In the genomic region with DNA sequence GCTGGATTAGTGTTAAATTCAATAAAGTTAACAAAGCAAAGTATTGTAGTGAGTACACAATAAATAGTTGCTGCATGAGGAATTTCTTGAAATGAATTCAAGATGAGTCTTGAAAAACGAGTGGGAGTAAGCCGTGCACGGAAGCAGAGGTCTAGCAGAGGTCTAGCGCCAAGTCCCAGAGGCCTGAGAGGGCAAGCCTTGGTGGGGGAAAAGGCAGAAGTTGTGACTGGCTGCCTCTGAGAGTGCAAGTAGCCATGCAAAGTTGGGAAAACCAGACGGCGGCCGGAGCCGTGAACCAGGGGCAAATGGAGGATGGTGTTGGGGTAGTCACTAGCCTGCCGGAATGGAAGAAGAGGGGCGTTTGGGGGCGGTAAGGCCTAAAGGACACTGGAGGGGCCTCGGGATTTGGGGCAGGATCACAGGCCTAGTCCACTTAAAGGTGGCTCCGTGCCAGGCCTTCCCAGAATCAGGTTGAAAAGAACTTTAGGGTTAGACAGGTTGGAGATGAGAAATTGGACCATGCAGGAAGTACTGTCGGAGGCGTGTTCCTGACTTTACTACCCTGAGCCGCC, we compare ENCODE assay signal across 1 cellular context.
TF ChIP-seq lines count a peak whose summit lies in the region.

No MANE protein-coding gene starts in this region.

TF ChIP-seq in GM23338, 12 proteins besides CTCF, POLR2A, EP300 and RAD21 (continued from another document):
- TF ChIP-seq CREB1 (CRISPR knock-in tag; IDR thresholded peaks at IDR 0.05; ENCODE audit: low read depth), result no peak
- TF ChIP-seq, protein P1, sequence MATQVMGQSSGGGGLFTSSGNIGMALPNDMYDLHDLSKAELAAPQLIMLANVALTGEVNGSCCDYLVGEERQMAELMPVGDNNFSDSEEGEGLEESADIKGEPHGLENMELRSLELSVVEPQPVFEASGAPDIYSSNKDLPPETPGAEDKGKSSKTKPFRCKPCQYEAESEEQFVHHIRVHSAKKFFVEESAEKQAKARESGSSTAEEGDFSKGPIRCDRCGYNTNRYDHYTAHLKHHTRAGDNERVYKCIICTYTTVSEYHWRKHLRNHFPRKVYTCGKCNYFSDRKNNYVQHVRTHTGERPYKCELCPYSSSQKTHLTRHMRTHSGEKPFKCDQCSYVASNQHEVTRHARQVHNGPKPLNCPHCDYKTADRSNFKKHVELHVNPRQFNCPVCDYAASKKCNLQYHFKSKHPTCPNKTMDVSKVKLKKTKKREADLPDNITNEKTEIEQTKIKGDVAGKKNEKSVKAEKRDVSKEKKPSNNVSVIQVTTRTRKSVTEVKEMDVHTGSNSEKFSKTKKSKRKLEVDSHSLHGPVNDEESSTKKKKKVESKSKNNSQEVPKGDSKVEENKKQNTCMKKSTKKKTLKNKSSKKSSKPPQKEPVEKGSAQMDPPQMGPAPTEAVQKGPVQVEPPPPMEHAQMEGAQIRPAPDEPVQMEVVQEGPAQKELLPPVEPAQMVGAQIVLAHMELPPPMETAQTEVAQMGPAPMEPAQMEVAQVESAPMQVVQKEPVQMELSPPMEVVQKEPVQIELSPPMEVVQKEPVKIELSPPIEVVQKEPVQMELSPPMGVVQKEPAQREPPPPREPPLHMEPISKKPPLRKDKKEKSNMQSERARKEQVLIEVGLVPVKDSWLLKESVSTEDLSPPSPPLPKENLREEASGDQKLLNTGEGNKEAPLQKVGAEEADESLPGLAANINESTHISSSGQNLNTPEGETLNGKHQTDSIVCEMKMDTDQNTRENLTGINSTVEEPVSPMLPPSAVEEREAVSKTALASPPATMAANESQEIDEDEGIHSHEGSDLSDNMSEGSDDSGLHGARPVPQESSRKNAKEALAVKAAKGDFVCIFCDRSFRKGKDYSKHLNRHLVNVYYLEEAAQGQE (IDR thresholded peaks at IDR 0.05; ENCODE audit: unreplicated experiment), result no peak
